In the genomic region with DNA sequence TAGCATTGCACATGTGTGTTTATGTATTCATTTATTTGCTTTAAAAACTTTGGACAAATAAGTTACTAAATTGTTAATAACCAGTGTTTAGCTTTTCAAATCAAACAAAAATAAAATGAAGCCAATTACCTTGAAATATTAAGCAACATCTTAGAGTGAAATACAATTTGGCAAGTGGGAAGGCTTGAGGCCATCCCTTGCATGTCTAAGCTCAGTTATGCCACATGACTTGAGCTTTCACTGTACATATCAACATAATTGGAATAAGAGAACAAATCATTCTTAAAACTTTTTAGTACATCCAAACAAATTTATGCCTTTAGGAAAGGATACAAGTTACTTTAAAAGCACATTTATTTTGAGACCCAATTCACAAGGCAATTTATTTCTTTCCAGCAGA, we compare ENCODE assay signal across 29 cellular contexts.
"Had no signal": no experiment of that assay in that cellular context is flagged by ENCODE, and none has a peak within 500 bp of the region (broad histone marks: within the 10 kb centered on the region; RNA-seq: fewer than 3 reads in every experiment).

No MANE protein-coding gene starts in this region.

- H3K27ac ChIP-seq: adrenal gland, body of pancreas, epithelial cell of prostate had no signal

- DNase-seq: activated CD4-positive, alpha-beta memory T cell treated with anti-CD3 and anti-CD28 coated beads, Interleukin-2, amount 10 ng/mL, durations not matched to agents 7 days and 5 days; activated CD4-positive, alpha-beta T cell treated with anti-CD3 and anti-CD28 coated beads for 4 hours; activated CD4-positive, alpha-beta T cell treated with anti-CD3 and anti-CD28 coated beads, Interleukin-2, amount 10 ng/mL, durations not matched to agents 7 days and 5 days; activated CD4-positive, alpha-beta T cell treated with anti-CD3 and anti-CD28 coated beads, Interleukin-2, amount 50 U/mL, for 4 hours; activated CD4-positive, CD25-positive, alpha-beta regulatory T cell; activated CD4-positive, CD25-positive, alpha-beta regulatory T cell treated with anti-CD3 and anti-CD28 coated beads, Interleukin-2, amount 50 U/mL, for 72 hours; activated effector memory CD4-positive, alpha-beta T cell treated with Interleukin-2 at 50 U/mL for 16 hours; activated gamma-delta T cell treated with Interleukin-2 at 50 U/mL for 16 hours; activated naive CD4-positive, alpha-beta T cell treated with anti-CD3 and anti-CD28 coated beads, Interleukin-2, amount 50 U/mL, for 16 hours; activated naive CD4-positive, alpha-beta T cell treated with Interleukin-2 at 50 U/mL for 16 hours; activated T-cell treated with anti-CD3 and anti-CD28 coated beads, Interleukin-2, amount 50 U/mL, for 4 hours; adrenal gland; amygdala; aorta; body of pancreas; caudate nucleus; cortex of kidney; dermis blood vessel endothelial cell; effector CD4-positive, alpha-beta T cell; effector memory CD8-positive, alpha-beta T cell; esophagus squamous epithelium; foreskin melanocyte; heart right ventricle; T-helper 2 cell had no signal

- H3K9me3 ChIP-seq: adrenal gland, body of pancreas, esophagus squamous epithelium, gastroesophageal sphincter had no signal

- FAIRE-seq: colon, endothelial cell of umbilical vein had no signal

- H3K4me1 ChIP-seq: body of pancreas had no signal

- H3K36me3 ChIP-seq: adrenal gland, esophagus squamous epithelium, gastroesophageal sphincter, heart right ventricle had no signal

- H3K4me3 ChIP-seq: adrenal gland, body of pancreas, esophagus squamous epithelium, gastroesophageal sphincter, heart right ventricle had no signal

- H3K27me3 ChIP-seq: adrenal gland, body of pancreas, esophagus squamous epithelium, gastroesophageal sphincter, heart right ventricle had no signal

- ATAC-seq: activated T-cell treated with anti-CD3 and anti-CD28 coated beads, Interleukin-2, amount 50 U/mL, for 4 hours; activated T-helper 17 cell treated with anti-CD3 and anti-CD28 coated beads, Interleukin-2, amount 50 U/mL, for 72 hours; body of pancreas; effector memory CD8-positive, alpha-beta T cell; gastroesophageal sphincter; heart right ventricle had no signal
